10 cellular contexts compared by ENCODE assay signal in genomic region chr12:78562358-78563205, GRCh38.
DNase-seq lines count a peak whose midpoint lies in the region; ATAC-seq and TF ChIP-seq lines count a peak whose summit lies in the region.
"Had no signal": no experiment of that assay in that cellular context is flagged by ENCODE, and none has a peak within 500 bp of the region (broad histone marks: within the 10 kb centered on the region; RNA-seq: fewer than 3 reads in every experiment).

No MANE protein-coding gene starts in this region.

- no peaks in the 10 kb centered on the region for H3K27me3 Mint-ChIP-seq in type B pancreatic cell
- H3K27me3 Mint-ChIP-seq: CD4-positive, alpha-beta memory T cell had no signal

- no peak overlapping the region for H3K4me3 Mint-ChIP-seq in type B pancreatic cell
- H3K4me3 Mint-ChIP-seq: CD4-positive, alpha-beta memory T cell had no signal

- peaks cover 7% of the 10 kb centered on the region for H3K4me1 ChIP-seq in cardiac muscle cell (ENCODE audit: low read depth)
- H3K4me1 ChIP-seq in right cardiac atrium (ENCODE audit: control insufficient read depth, insufficient read depth, low read length) = no peaks in the 10 kb centered on the region
- H3K4me1 ChIP-seq in body of pancreas = no peaks in the 10 kb centered on the region

- H3K4me1 Mint-ChIP-seq in type B pancreatic cell (ENCODE audit: unreplicated experiment) = peaks cover 5% of the 10 kb centered on the region
- H3K4me1 Mint-ChIP-seq: CD4-positive, alpha-beta memory T cell had no signal

- H3K9me3 ChIP-seq in cardiac muscle cell (ENCODE audit: low read depth) = no peaks in the 10 kb centered on the region
- H3K9me3 ChIP-seq in right cardiac atrium (ENCODE audit: control insufficient read depth, low read length) = no peaks in the 10 kb centered on the region
- no peaks in the 10 kb centered on the region for H3K9me3 ChIP-seq in body of pancreas

- DNase-seq in cardiac muscle cell (ENCODE audit: low read depth in 1 of 2, low spot score in 1 of 2) (peak in 1 of 2 donors; percentile 41), right cardiac atrium (no peak), NCI-H446 (lab: John Stamatoyannopoulos, UW) (peak; percentile 44 to 71), dermis microvascular lymphatic vessel endothelial cell (ENCODE audit: low read depth in 2 of 2) (peak; percentile 30 to 45), type B pancreatic cell (ENCODE audit: extremely low spot score, unreplicated experiment) (no peak), body of pancreas (no peak), activated T-cell treated with anti-CD3 and anti-CD28 coated beads for 4 hours (no peak)
- DNase-seq: amygdala; CD4-positive, alpha-beta memory T cell had no signal

- H3K9me3 Mint-ChIP-seq in type B pancreatic cell = no peaks in the 10 kb centered on the region

- H3K36me3 ChIP-seq in cardiac muscle cell (no peaks in the 10 kb centered on the region), body of pancreas (replicated peaks in 1 of 2; ENCODE audit: insufficient read depth in 1 of 2, low read depth in 2 of 2) (no peaks in the 10 kb centered on the region)

- no peak overlapping the region for H3K27ac Mint-ChIP-seq in type B pancreatic cell
- H3K27ac Mint-ChIP-seq: CD4-positive, alpha-beta memory T cell had no signal

- H3K27ac ChIP-seq in cardiac muscle cell (no peak overlapping the region), right cardiac atrium (ENCODE audit: low read length) (no peak overlapping the region), body of pancreas (no peak overlapping the region)

- H3K36me3 Mint-ChIP-seq in type B pancreatic cell = no peaks in the 10 kb centered on the region
- H3K36me3 Mint-ChIP-seq: CD4-positive, alpha-beta memory T cell had no signal

- TF ChIP-seq POLR2A in body of pancreas (IDR thresholded peaks at IDR 0.05) = no peak

- no peak for ATAC-seq in right cardiac atrium
- ATAC-seq in body of pancreas = no peak
- no peak for ATAC-seq in HG02973 (IDR thresholded peaks at IDR 0.05; ENCODE audit: unreplicated experiment)

- WGBS in right cardiac atrium = 72% methylated on average over 2 of the region's 2 CpGs
- WGBS in body of pancreas, 2 donors = 30% methylated on average over 2 of the region's 2 CpGs

- intact Hi-C loops in right cardiac atrium (cut with DNase I) (no loop called here), body of pancreas (cut with DNase I) (no loop called here)

- peak; percentile 43 for TF ChIP-seq CTCF in cardiac muscle cell (IDR thresholded peaks at IDR 0.05; ENCODE audit: low read depth, low read length)
- TF ChIP-seq CTCF in type B pancreatic cell (conservative IDR thresholded peaks at IDR 0.05) = peak; percentile 66
- TF ChIP-seq CTCF in body of pancreas (IDR thresholded peaks at IDR 0.05) = peak in 1 of 7 experiments; percentile 25

- H3K27me3 ChIP-seq in cardiac muscle cell = no peaks in the 10 kb centered on the region
- no peaks in the 10 kb centered on the region for H3K27me3 ChIP-seq in right cardiac atrium (ENCODE audit: control insufficient read depth, insufficient read depth)
- no peaks in the 10 kb centered on the region for H3K27me3 ChIP-seq in body of pancreas

- H3K4me3 ChIP-seq in cardiac muscle cell = no peak overlapping the region
- H3K4me3 ChIP-seq in right cardiac atrium (ENCODE audit: low read length) = no peak overlapping the region
- H3K4me3 ChIP-seq in body of pancreas = no peak overlapping the region

Comparison
In these comparisons a context has a peak if more than half of its experiments do, and no peak if none do; other contexts are left out.
1. DNase-seq: peak in NCI-H446 (2 of 2) and dermis microvascular lymphatic vessel endothelial cell (2 of 2); none in right cardiac atrium (0 of 3), type B pancreatic cell (single experiment), body of pancreas (0 of 4) and activated T-cell treated with anti-CD3 and anti-CD28 coated beads for 4 hours (single experiment).